1 cellular context compared by ENCODE assay signal in the genomic region with DNA sequence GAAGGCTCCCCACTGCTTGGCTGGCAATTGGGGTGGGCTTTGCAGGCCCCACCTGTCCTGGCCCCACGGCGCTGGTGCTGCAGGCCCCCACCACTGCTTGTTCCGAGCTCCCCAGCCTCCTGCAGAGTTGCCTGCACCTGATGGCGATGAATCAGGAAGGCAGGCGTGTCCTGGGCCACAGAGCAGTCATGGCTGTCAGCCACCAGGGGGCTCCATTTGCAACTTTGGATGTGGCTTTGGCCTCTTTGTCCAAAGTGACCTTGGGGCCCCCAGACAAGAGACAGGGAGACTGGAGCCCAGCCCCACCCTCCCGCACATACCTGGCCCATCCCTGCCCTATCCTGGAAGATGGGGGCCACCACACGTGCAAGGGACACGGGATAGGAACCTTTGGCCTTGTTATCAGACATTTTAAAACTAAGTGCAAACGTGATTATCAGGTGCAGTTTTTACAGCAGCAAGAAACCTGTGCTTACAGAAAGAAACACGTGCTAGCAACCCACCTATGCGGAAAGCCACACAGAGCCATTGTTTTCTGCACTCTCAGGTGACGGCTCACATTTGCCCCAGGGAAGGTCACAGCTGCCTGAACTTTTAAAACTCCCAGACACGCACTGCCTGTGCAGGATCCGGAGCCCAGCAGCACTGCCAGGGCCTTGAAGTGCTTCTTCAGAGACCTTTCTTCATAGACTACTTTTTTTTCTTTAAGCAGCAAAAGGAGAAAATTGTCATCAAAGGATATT.
A peak's percentile ranks its signal among the peaks of the same experiment; 100 is the strongest.
TF ChIP-seq lines count a peak whose summit lies in the region.

A gene with protein sequence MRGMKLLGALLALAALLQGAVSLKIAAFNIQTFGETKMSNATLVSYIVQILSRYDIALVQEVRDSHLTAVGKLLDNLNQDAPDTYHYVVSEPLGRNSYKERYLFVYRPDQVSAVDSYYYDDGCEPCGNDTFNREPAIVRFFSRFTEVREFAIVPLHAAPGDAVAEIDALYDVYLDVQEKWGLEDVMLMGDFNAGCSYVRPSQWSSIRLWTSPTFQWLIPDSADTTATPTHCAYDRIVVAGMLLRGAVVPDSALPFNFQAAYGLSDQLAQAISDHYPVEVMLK (plus strand): TSS at position 443 of the 743 bp plus-strand sequence. CDS start 683 bp downstream, outside the sequence.

TF ChIP-seq in K562, 482 proteins besides CTCF, POLR2A, EP300 and RAD21 (continued from another document and continues in another):
- TF ChIP-seq FOSL1 (tag; conservative IDR thresholded peaks at IDR 0.05) (peak; percentile 35; the same call in 1 of the 2 replicates), SMARCA4 (IDR thresholded peaks at IDR 0.05) (no peak), RCOR1 (IDR thresholded peaks at IDR 0.05; ENCODE audit: borderline replicate concordance in 1 of 2, low read depth in 2 of 2, low read length in 2 of 2) (peak in 1 of 2 experiments; percentile 61; a peak in 1 of 4 replicates), RFX1 (IDR thresholded peaks at IDR 0.05) (no peak), TAF15 (IDR thresholded peaks at IDR 0.05; ENCODE audit: low read depth, low read length) (no peak), RBFOX2 (IDR thresholded peaks at IDR 0.05; ENCODE audit: low read depth, low read length) (no peak), ZNF707 (CRISPR knock-in tag; conservative IDR thresholded peaks at IDR 0.05) (no peak), ZFX (CRISPR knock-in tag; IDR thresholded peaks at IDR 0.05) (peak; percentile 58), RFX5 (IDR thresholded peaks at IDR 0.05; ENCODE audit: low read depth, low read length) (no peak), CHCHD3 (CRISPR knock-in tag; IDR thresholded peaks at IDR 0.05) (no peak), ZNF133 (CRISPR knock-in tag; IDR thresholded peaks at IDR 0.05) (no peak), NCOR1 (IDR thresholded peaks at IDR 0.05) (no peak), TAF7 (tag; IDR thresholded peaks at IDR 0.05) (no peak), SPI1 (IDR thresholded peaks at IDR 0.05; ENCODE audit: borderline replicate concordance, low read depth, low read length) (no peak), MAFF (IDR thresholded peaks at IDR 0.05; ENCODE audit: low read length) (no peak), RHOXF2B (CRISPR knock-in tag; conservative IDR thresholded peaks at IDR 0.05) (no peak), HOXB6 (CRISPR knock-in tag; IDR thresholded peaks at IDR 0.05; ENCODE audit: borderline replicate concordance) (no peak), RAD51 (IDR thresholded peaks at IDR 0.05; ENCODE audit: borderline replicate concordance, low read depth) (no peak), ELF2 (CRISPR knock-in tag; IDR thresholded peaks at IDR 0.05) (no peak), CBFB (CRISPR knock-in tag; IDR thresholded peaks at IDR 0.05) (no peak), ETV5 (CRISPR knock-in tag; IDR thresholded peaks at IDR 0.05; ENCODE audit: low read depth) (no peak), HLTF (IDR thresholded peaks at IDR 0.05) (no peak), GATAD2B (IDR thresholded peaks at IDR 0.05; ENCODE audit: borderline replicate concordance) (no peak), SETDB1 (IDR thresholded peaks at IDR 0.05; ENCODE audit: low read length) (no peak), JUND (IDR thresholded peaks at IDR 0.05; ENCODE audit: borderline replicate concordance, low read depth, low read length) (peak; percentile 48), JUND (tag; IDR thresholded peaks at IDR 0.05; ENCODE audit: borderline replicate concordance, low read depth, low read length) (no peak; the same call in 2 of the 3 replicates)
- TF ChIP-seq, protein P1, sequence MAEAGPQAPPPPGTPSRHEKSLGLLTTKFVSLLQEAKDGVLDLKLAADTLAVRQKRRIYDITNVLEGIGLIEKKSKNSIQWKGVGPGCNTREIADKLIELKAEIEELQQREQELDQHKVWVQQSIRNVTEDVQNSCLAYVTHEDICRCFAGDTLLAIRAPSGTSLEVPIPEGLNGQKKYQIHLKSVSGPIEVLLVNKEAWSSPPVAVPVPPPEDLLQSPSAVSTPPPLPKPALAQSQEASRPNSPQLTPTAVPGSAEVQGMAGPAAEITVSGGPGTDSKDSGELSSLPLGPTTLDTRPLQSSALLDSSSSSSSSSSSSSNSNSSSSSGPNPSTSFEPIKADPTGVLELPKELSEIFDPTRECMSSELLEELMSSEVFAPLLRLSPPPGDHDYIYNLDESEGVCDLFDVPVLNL (CRISPR knock-in tag; IDR thresholded peaks at IDR 0.05; ENCODE audit: low read depth), result no peak
- TF ChIP-seq, protein P2, sequence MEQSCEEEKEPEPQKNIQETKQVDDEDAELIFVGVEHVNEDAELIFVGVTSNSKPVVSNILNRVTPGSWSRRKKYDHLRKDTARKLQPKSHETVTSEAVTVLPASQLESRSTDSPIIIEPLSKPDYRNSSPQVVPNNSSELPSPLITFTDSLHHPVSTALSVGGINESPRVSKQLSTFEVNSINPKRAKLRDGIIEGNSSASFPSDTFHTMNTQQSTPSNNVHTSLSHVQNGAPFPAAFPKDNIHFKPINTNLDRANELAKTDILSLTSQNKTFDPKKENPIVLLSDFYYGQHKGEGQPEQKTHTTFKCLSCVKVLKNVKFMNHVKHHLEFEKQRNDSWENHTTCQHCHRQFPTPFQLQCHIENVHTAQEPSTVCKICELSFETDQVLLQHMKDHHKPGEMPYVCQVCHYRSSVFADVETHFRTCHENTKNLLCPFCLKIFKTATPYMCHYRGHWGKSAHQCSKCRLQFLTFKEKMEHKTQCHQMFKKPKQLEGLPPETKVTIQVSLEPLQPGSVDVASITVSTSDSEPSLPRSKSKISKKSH (CRISPR knock-in tag; IDR thresholded peaks at IDR 0.05), result no peak
- TF ChIP-seq, protein P3, sequence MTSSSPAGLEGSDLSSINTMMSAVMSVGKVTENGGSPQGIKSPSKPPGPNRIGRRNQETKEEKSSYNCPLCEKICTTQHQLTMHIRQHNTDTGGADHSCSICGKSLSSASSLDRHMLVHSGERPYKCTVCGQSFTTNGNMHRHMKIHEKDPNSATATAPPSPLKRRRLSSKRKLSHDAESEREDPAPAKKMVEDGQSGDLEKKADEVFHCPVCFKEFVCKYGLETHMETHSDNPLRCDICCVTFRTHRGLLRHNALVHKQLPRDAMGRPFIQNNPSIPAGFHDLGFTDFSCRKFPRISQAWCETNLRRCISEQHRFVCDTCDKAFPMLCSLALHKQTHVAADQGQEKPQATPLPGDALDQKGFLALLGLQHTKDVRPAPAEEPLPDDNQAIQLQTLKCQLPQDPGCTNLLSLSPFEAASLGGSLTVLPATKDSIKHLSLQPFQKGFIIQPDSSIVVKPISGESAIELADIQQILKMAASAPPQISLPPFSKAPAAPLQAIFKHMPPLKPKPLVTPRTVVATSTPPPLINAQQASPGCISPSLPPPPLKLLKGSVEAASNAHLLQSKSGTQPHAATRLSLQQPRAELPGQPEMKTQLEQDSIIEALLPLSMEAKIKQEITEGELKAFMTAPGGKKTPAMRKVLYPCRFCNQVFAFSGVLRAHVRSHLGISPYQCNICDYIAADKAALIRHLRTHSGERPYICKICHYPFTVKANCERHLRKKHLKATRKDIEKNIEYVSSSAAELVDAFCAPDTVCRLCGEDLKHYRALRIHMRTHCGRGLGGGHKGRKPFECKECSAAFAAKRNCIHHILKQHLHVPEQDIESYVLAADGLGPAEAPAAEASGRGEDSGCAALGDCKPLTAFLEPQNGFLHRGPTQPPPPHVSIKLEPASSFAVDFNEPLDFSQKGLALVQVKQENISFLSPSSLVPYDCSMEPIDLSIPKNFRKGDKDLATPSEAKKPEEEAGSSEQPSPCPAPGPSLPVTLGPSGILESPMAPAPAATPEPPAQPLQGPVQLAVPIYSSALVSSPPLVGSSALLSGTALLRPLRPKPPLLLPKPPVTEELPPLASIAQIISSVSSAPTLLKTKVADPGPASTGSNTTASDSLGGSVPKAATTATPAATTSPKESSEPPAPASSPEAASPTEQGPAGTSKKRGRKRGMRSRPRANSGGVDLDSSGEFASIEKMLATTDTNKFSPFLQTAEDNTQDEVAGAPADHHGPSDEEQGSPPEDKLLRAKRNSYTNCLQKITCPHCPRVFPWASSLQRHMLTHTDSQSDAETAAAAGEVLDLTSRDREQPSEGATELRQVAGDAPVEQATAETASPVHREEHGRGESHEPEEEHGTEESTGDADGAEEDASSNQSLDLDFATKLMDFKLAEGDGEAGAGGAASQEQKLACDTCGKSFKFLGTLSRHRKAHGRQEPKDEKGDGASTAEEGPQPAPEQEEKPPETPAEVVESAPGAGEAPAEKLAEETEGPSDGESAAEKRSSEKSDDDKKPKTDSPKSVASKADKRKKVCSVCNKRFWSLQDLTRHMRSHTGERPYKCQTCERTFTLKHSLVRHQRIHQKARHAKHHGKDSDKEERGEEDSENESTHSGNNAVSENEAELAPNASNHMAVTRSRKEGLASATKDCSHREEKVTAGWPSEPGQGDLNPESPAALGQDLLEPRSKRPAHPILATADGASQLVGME (CRISPR knock-in tag; IDR thresholded peaks at IDR 0.05), result no peak
- TF ChIP-seq, protein P4, sequence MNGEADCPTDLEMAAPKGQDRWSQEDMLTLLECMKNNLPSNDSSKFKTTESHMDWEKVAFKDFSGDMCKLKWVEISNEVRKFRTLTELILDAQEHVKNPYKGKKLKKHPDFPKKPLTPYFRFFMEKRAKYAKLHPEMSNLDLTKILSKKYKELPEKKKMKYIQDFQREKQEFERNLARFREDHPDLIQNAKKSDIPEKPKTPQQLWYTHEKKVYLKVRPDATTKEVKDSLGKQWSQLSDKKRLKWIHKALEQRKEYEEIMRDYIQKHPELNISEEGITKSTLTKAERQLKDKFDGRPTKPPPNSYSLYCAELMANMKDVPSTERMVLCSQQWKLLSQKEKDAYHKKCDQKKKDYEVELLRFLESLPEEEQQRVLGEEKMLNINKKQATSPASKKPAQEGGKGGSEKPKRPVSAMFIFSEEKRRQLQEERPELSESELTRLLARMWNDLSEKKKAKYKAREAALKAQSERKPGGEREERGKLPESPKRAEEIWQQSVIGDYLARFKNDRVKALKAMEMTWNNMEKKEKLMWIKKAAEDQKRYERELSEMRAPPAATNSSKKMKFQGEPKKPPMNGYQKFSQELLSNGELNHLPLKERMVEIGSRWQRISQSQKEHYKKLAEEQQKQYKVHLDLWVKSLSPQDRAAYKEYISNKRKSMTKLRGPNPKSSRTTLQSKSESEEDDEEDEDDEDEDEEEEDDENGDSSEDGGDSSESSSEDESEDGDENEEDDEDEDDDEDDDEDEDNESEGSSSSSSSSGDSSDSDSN (IDR thresholded peaks at IDR 0.05; ENCODE audit: borderline replicate concordance in 1 of 2, low read depth in 2 of 2, low read length in 2 of 2), result no peak
- TF ChIP-seq, protein P5, sequence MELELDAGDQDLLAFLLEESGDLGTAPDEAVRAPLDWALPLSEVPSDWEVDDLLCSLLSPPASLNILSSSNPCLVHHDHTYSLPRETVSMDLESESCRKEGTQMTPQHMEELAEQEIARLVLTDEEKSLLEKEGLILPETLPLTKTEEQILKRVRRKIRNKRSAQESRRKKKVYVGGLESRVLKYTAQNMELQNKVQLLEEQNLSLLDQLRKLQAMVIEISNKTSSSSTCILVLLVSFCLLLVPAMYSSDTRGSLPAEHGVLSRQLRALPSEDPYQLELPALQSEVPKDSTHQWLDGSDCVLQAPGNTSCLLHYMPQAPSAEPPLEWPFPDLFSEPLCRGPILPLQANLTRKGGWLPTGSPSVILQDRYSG (tag; conservative IDR thresholded peaks at IDR 0.05; ENCODE audit: low read depth), result no peak
- TF ChIP-seq, protein P6, sequence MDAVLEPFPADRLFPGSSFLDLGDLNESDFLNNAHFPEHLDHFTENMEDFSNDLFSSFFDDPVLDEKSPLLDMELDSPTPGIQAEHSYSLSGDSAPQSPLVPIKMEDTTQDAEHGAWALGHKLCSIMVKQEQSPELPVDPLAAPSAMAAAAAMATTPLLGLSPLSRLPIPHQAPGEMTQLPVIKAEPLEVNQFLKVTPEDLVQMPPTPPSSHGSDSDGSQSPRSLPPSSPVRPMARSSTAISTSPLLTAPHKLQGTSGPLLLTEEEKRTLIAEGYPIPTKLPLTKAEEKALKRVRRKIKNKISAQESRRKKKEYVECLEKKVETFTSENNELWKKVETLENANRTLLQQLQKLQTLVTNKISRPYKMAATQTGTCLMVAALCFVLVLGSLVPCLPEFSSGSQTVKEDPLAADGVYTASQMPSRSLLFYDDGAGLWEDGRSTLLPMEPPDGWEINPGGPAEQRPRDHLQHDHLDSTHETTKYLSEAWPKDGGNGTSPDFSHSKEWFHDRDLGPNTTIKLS (IDR thresholded peaks at IDR 0.05; ENCODE audit: borderline replicate concordance, low read depth), result no peak
- TF ChIP-seq, protein P7, sequence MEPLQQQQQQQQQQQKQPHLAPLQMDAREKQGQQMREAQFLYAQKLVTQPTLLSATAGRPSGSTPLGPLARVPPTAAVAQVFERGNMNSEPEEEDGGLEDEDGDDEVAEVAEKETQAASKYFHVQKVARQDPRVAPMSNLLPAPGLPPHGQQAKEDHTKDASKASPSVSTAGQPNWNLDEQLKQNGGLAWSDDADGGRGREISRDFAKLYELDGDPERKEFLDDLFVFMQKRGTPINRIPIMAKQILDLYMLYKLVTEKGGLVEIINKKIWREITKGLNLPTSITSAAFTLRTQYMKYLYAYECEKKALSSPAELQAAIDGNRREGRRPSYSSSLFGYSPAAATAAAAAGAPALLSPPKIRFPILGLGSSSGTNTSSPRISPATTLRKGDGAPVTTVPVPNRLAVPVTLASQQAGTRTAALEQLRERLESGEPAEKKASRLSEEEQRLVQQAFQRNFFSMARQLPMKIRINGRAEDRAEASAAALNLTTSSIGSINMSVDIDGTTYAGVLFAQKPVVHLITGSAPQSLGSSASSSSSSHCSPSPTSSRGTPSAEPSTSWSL (CRISPR knock-in tag; IDR thresholded peaks at IDR 0.05; ENCODE audit: borderline replicate concordance), result no peak
- TF ChIP-seq, protein P8, sequence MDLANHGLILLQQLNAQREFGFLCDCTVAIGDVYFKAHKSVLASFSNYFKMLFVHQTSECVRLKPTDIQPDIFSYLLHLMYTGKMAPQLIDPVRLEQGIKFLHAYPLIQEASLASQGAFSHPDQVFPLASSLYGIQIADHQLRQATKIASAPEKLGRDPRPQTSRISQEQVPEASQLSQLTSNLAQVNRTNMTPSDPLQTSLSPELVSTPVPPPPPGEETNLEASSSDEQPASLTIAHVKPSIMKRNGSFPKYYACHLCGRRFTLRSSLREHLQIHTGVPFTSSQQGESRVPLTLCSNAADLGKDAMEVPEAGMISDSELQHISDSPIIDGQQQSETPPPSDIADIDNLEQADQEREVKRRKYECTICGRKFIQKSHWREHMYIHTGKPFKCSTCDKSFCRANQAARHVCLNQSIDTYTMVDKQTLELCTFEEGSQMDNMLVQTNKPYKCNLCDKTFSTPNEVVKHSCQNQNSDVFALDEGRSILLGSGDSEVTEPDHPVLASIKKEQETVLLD (IDR thresholded peaks at IDR 0.05), result no peak
- TF ChIP-seq, protein P9, sequence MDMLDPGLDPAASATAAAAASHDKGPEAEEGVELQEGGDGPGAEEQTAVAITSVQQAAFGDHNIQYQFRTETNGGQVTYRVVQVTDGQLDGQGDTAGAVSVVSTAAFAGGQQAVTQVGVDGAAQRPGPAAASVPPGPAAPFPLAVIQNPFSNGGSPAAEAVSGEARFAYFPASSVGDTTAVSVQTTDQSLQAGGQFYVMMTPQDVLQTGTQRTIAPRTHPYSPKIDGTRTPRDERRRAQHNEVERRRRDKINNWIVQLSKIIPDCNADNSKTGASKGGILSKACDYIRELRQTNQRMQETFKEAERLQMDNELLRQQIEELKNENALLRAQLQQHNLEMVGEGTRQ (CRISPR knock-in tag; IDR thresholded peaks at IDR 0.05), result no peak
- TF ChIP-seq, protein P10, sequence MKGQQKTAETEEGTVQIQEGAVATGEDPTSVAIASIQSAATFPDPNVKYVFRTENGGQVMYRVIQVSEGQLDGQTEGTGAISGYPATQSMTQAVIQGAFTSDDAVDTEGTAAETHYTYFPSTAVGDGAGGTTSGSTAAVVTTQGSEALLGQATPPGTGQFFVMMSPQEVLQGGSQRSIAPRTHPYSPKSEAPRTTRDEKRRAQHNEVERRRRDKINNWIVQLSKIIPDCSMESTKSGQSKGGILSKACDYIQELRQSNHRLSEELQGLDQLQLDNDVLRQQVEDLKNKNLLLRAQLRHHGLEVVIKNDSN (CRISPR knock-in tag; IDR thresholded peaks at IDR 0.05), result no peak
